In genomic region chr3:47379488-47379899, GRCh38 we compare ENCODE assay signal across 8 cellular contexts. TPM values are rescaled to one million over a fixed set of nuclear protein-coding genes. Genes with fewer than 3 reads are reported as not detected.
A peak's percentile ranks its signal among the peaks of the same experiment; 100 is the strongest.
DNase-seq lines count a peak whose midpoint lies in the region; ATAC-seq, FAIRE-seq and TF ChIP-seq lines count a peak whose summit lies in the region.

No MANE protein-coding gene starts in this region.

- H3K79me2 ChIP-seq in K562 (ENCODE audit: control insufficient read depth, insufficient read depth, low read length) (peaks cover 52% of the 10 kb centered on the region), mesendoderm (ENCODE audit: control insufficient read depth, insufficient read depth, low read length) (peaks cover 19% of the 10 kb centered on the region)

- POLR2A ChIA-PET in K562 (lab: Yijun Ruan, JAX): interaction anchor here (0.8 to 1.9 kb wide), 9 partner anchors 10 to 297 kb away, joined by 3 to 9 read pairs (median 4); no protein-coding TSS in a partner anchor

- H3K4me3 ChIP-seq in left ventricle myocardium inferior: peak overlapping the region; percentile 92
- H3K4me3 ChIP-seq in K562: peak overlapping the region; percentile 88
- H3K4me3 ChIP-seq in mesendoderm (ENCODE audit: low read length): no peak overlapping the region
- peak overlapping the region; percentile 99 for H3K4me3 ChIP-seq in vagina

- intact Hi-C loops in left ventricle myocardium inferior (cut with micrococcal nuclease) (no loop called here), Right ventricle myocardium inferior (cut with DNase I) (loop anchor here (10.0 kb wide), 1 partner anchor 95 kb away; the partner anchor contains the start of genes KIF9 and KLHL18), K562 (cut with micrococcal nuclease) (loop anchor here (10.0 kb wide), 3 partner anchors 365 to 675 kb away; partner anchors contain the start of genes MYL3 and TMIE), vagina (cut with DNase I) (no loop called here)

- WGBS in K562 (ENCODE audit: insufficient coverage, low coverage, missing lambda C conversion rate): 32% methylated on average over 16 of the region's 16 CpGs
- no CpG with 5 or more reads among the region's 16 CpGs for WGBS in mesendoderm (ENCODE audit: extremely low coverage, insufficient coverage, low lambda C conversion rate)

- TF ChIP-seq RAD21 in K562 (CRISPR knock-in tag; conservative IDR thresholded peaks at IDR 0.05 in 1 of 2, IDR thresholded peaks at IDR 0.05 in 1 of 2): no peak

- no peak overlapping the region for H3K18ac ChIP-seq in mesendoderm (ENCODE audit: low read length)

- CTCF ChIA-PET in K562 (lab: Yijun Ruan, JAX; ENCODE audit: low intra/inter-chr PET ratio): no interaction called here

- no peak overlapping the region for H4K5ac ChIP-seq in mesendoderm (ENCODE audit: low read length)

- no peaks in the 10 kb centered on the region for H3K9me1 ChIP-seq in K562 (ENCODE audit: control insufficient read depth, insufficient read depth, low read length)

- BruUV-seq in K562 (replicated peaks; lab: Mats Ljungman, UMichigan): no TSS peak

- H3K79me1 ChIP-seq in mesendoderm (ENCODE audit: low read length): peaks cover 15% of the 10 kb centered on the region

- H2BK120ac ChIP-seq in mesendoderm (ENCODE audit: low read depth, low read length): no peak overlapping the region

- H3K27ac ChIP-seq in left ventricle myocardium inferior (replicated peaks): peak overlapping the region; percentile 96
- peak overlapping the region; percentile 94 for H3K27ac ChIP-seq in K562 (ENCODE audit: extremely low read depth, low read depth, low read length)
- H3K27ac ChIP-seq in mesendoderm (ENCODE audit: low read depth, low read length): no peak overlapping the region
- H3K27ac ChIP-seq in vagina: peak overlapping the region; percentile 98

- in situ Hi-C loops in K562 (cut with MboI): no loop called here

- H3K23ac ChIP-seq in mesendoderm (ENCODE audit: low read length): no peak overlapping the region

- no peak for TF ChIP-seq EP300 in K562 (IDR thresholded peaks at IDR 0.05; ENCODE audit: low read length)

- TF ChIP-seq CTCF in left ventricle myocardium inferior (IDR thresholded peaks at IDR 0.05; ENCODE audit: borderline replicate concordance): no peak
- no peak for TF ChIP-seq CTCF in K562 (IDR thresholded peaks at IDR 0.05 in 2 of 3, conservative IDR thresholded peaks at IDR 0.05 in 1 of 3; ENCODE audit: insufficient read depth in 2 of 3, low read depth in 1 of 3, low read length in 3 of 3)
- TF ChIP-seq CTCF in vagina (IDR thresholded peaks at IDR 0.05): no peak

- no peak overlapping the region for H2AK5ac ChIP-seq in mesendoderm (ENCODE audit: low read length)

- peaks cover 13% of the 10 kb centered on the region for H4K20me1 ChIP-seq in K562 (replicated peaks; ENCODE audit: control insufficient read depth, insufficient read depth, low read length)

- H3K27me3 ChIP-seq in left ventricle myocardium inferior (ENCODE audit: low read depth) (no peaks in the 10 kb centered on the region), K562 (ENCODE audit: control insufficient read depth in 2 of 2, insufficient read depth in 2 of 2, low read length in 2 of 2) (no peaks in the 10 kb centered on the region), mesendoderm (ENCODE audit: insufficient read depth, low read length, poor library complexity) (no peaks in the 10 kb centered on the region), vagina (no peaks in the 10 kb centered on the region)

- H3K36me3 ChIP-seq in left ventricle myocardium inferior (no peaks in the 10 kb centered on the region), K562 (ENCODE audit: control insufficient read depth, insufficient read depth, low read length) (peaks cover 12% of the 10 kb centered on the region; the same call in 1 of the 3 replicates), mesendoderm (ENCODE audit: control insufficient read depth, insufficient read depth, low read length) (no peaks in the 10 kb centered on the region), vagina (no peaks in the 10 kb centered on the region)

- peak overlapping the region; percentile 95 to 96 for H3K9ac ChIP-seq in K562 (ENCODE audit: insufficient read depth in 1 of 2, low read depth in 2 of 2, low read length in 2 of 2)
- H3K9ac ChIP-seq in mesendoderm (ENCODE audit: low read length): peak overlapping the region; percentile 100

- no peaks in the 10 kb centered on the region for H3K9me3 ChIP-seq in left ventricle myocardium inferior (replicated peaks)
- H3K9me3 ChIP-seq in K562 (replicated peaks; ENCODE audit: control insufficient read depth, insufficient read depth, low read depth, low read length): no peaks in the 10 kb centered on the region
- H3K9me3 ChIP-seq in vagina: no peaks in the 10 kb centered on the region

- H2AFZ ChIP-seq in K562 (ENCODE audit: low read depth, low read length): peak overlapping the region; percentile 91

- H2BK5ac ChIP-seq in mesendoderm (ENCODE audit: low read length): no peak overlapping the region

- no peak overlapping the region for H3K4ac ChIP-seq in mesendoderm (ENCODE audit: low read depth, low read length)

- no peak for DNase-seq in left ventricle myocardium inferior
- DNase-seq in Right ventricle myocardium inferior (ENCODE audit: missing footprints): no peak
- DNase-seq in K562 (ENCODE audit: extremely low read depth in 1 of 4, low spot score in 3 of 4): peak in 2 of 4 experiments; percentile 16 to 58
- no peak for DNase-seq in mesendoderm
- DNase-seq in vagina (ENCODE audit: extremely low spot score in 2 of 2): no peak
- no peak for DNase-seq in NCI-H2171 (lab: John Stamatoyannopoulos, UW)
- DNase-seq in kidney tubule cell (ENCODE audit: low spot score): no peak

- peak; percentile 37 for FAIRE-seq in K562 (lab: Jason Lieb, UNC)

- ATAC-seq in Right ventricle myocardium inferior: no peak
- no peak for ATAC-seq in K562
- ATAC-seq in GM21723 (IDR thresholded peaks at IDR 0.05; ENCODE audit: unreplicated experiment): no peak

- H3K4me1 ChIP-seq in left ventricle myocardium inferior: peaks cover 43% of the 10 kb centered on the region
- H3K4me1 ChIP-seq in K562 (replicated peaks in 1 of 2; ENCODE audit: control insufficient read depth in 2 of 2, insufficient read depth in 2 of 2, low read length in 2 of 2): peaks cover 30% of the 10 kb centered on the region in 2 experiments
- H3K4me1 ChIP-seq in mesendoderm (ENCODE audit: control insufficient read depth, low read depth, low read length): peaks cover 4% of the 10 kb centered on the region
- peaks cover 35% of the 10 kb centered on the region for H3K4me1 ChIP-seq in vagina

- H4K8ac ChIP-seq in mesendoderm (ENCODE audit: low read depth, low read length): no peak overlapping the region

- H3K4me2 ChIP-seq in K562 (ENCODE audit: insufficient read depth, low read length) (peak overlapping the region; percentile 93), mesendoderm (ENCODE audit: low read length) (peak overlapping the region; percentile 95)

- H3K56ac ChIP-seq in mesendoderm (ENCODE audit: low read length): peak overlapping the region; percentile 99

- H2BK15ac ChIP-seq in mesendoderm (replicated peaks; ENCODE audit: low read depth): no peak overlapping the region

- TF ChIP-seq POLR2A in K562 (conservative IDR thresholded peaks at IDR 0.05): no peak
- no peak for TF ChIP-seq POLR2A in vagina (IDR thresholded peaks at IDR 0.05)

TF ChIP-seq in K562, 482 proteins besides CTCF, POLR2A, EP300 and RAD21 (continues in another document):
- TF ChIP-seq ZNF830 (CRISPR knock-in tag; IDR thresholded peaks at IDR 0.05) (0 out of 2 replicates have a peak, but pooled peaks have one; percentile 40), MLLT1 (IDR thresholded peaks at IDR 0.05) (peak; percentile 19 to 30; a peak in 1 of 4 replicates), SMAD4 (CRISPR knock-in tag; conservative IDR thresholded peaks at IDR 0.05) (peak; percentile 59; the same call in 1 of the 2 replicates), ATF7 (IDR thresholded peaks at IDR 0.05) (no peak), FOXK2 (conservative IDR thresholded peaks at IDR 0.05 in 1 of 2, IDR thresholded peaks at IDR 0.05 in 1 of 2; ENCODE audit: low read depth in 2 of 2) (peak in 1 of 2 experiments; percentile 45; a peak in 2 of 4 replicates), NR2C1 (IDR thresholded peaks at IDR 0.05) (peak; percentile 50; the same call in 1 of the 2 replicates), NR2C1 (tag; IDR thresholded peaks at IDR 0.05) (peak; percentile 48; the same call in 1 of the 2 replicates)

RNA-seq across cellular contexts. Expression of gene PTPN23, which starts 1.3 kb away (rescaled TPM):
- total RNA-seq in left ventricle myocardium inferior (20.0 TPM), Right ventricle myocardium inferior (21.1 TPM), K562 (2014; rRNA removed) (7.2 and 10.1 TPM in 2 replicates), K562 (2014; rRNA removed; fragmentation: Illumina TruSeq; extraction: Trizol) (5.2 and 6.3 TPM in 2 replicates), K562 (2015; rRNA removed; fragmentation: Illumina TruSeq; extraction: Trizol) (7.3 and 8.7 TPM in 2 replicates), K562 (2021) (51.4 and 58.7 TPM in 2 replicates), vagina (30.2 TPM)
- 45.6 and 123 TPM in 2 replicates for total RNA-seq in K562 (2011; cell fraction: chromatin; rRNA removed; ENCODE audit: low replicate concordance)
- 60.9 and 70.8 TPM in 2 replicates for total RNA-seq in K562 (2011; cell fraction: nucleolus; rRNA removed)
- total RNA-seq in K562 (2011; cell fraction: nucleoplasm; rRNA removed): 45.3 and 53.0 TPM in 2 replicates
- polyA plus RNA-seq in K562 (2011; rRNA removed) (1.7 and 4.6 TPM in 2 replicates), K562 (2014; fragmentation: Illumina TruSeq; extraction: Trizol) (14.1 and 24.0 TPM in 2 replicates), K562 (2014; fragmentation: Nextera tagmentation; extraction: Ambion mirVana) (under 1 TPM; 0.41 to 0.93 TPM), K562 (2014; rRNA removed) (11.4 and 20.2 TPM in 2 replicates)
- 1.2 and 1.9 TPM in 2 replicates for polyA plus RNA-seq in K562 (2011; cell fraction: cytosol; rRNA removed)
- 25.3 and 29.3 TPM in 2 replicates for polyA plus RNA-seq in K562 (2011; cell fraction: nucleus; rRNA removed)
- 29.0 and 50.5 TPM in 2 replicates for polyA plus RNA-seq in K562 (2012)
- 5.0 and 9.1 TPM in 2 replicates for polyA minus RNA-seq in K562 (2011; rRNA and poly(A)+ RNA removed)
- 16.0 and 22.8 TPM in 2 replicates for polyA minus RNA-seq in K562 (2011; cell fraction: cytosol; rRNA and poly(A)+ RNA removed)
- polyA minus RNA-seq in K562 (2011; cell fraction: nucleus; rRNA and poly(A)+ RNA removed): 21.3 and 29.9 TPM in 2 replicates
- polyA plus RNA-seq in mesendoderm (2013, experiment 1 of 2): 18.6 TPM
- polyA plus RNA-seq in mesendoderm (2013, experiment 2 of 2): 18.3 TPM

Comparison
In these comparisons a context has a peak if more than half of its experiments do, and no peak if none do; other contexts are left out.
1. intact Hi-C loops: an anchor here in Right ventricle myocardium inferior (10.0 kb wide) and K562 (10.0 kb wide); none called in left ventricle myocardium inferior and vagina.